Comparison of ENCODE assay signal across 17 cellular contexts in the genomic region with DNA sequence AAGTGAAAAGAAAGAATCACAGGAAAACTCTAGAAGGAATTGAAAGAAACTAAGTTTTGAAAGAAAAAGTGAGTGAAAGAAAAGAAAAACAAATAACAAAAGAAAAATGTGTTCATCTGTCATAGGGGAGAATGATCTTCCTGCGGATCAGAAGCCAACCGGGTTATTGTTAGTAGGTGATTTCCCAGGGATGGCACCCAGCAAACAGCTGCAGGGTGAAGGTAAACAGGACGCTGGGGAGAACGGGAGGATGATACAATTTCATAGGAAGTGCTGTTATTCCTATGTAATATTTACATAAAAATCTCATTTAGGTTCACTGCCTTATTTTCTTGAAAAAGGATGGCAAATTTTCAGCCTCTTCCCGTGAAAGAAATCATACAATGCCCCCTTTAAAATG.
DNase-seq lines count a peak whose midpoint lies in the region; ATAC-seq and TF ChIP-seq lines count a peak whose summit lies in the region.
"Had no signal": no experiment of that assay in that cellular context is flagged by ENCODE, and none has a peak within 500 bp of the region (broad histone marks: within the 10 kb centered on the region; RNA-seq: fewer than 3 reads in every experiment).

No MANE protein-coding gene starts in this region.

- H3K27me3 Mint-ChIP-seq in osteocyte (ENCODE audit: unreplicated experiment) = no peaks in the 10 kb centered on the region
- H3K27me3 Mint-ChIP-seq: stimulated activated naive CD8-positive, alpha-beta T cell treated with anti-CD3 and anti-CD28 coated beads, Interleukin-15, Interleukin-2, amounts not matched to agents 100 ng/mL and 50 ng/mL, for 24 hours had no signal

- peaks cover 25% of the 10 kb centered on the region for H3K4me1 ChIP-seq in hepatocyte (ENCODE audit: insufficient read depth)
- H3K4me1 ChIP-seq: BE2C had no signal

- peaks cover 60% of the 10 kb centered on the region for H3K4me1 Mint-ChIP-seq in osteocyte (ENCODE audit: unreplicated experiment)

- H3K4me3 Mint-ChIP-seq in osteocyte (ENCODE audit: unreplicated experiment) = no peak overlapping the region
- H3K4me3 Mint-ChIP-seq: stimulated activated naive CD8-positive, alpha-beta T cell treated with anti-CD3 and anti-CD28 coated beads, Interleukin-15, Interleukin-2, amounts not matched to agents 100 ng/mL and 50 ng/mL, for 24 hours; T-cell had no signal

- TF ChIP-seq CTCF in hepatocyte (IDR thresholded peaks at IDR 0.05; ENCODE audit: poor library complexity) (no peak), osteocyte (IDR thresholded peaks at IDR 0.05) (no peak), lower leg skin (IDR thresholded peaks at IDR 0.05) (no peak)

- H3K9me2 ChIP-seq in hepatocyte (replicated peaks; ENCODE audit: insufficient read depth) = no peaks in the 10 kb centered on the region

- H3K9me3 ChIP-seq in hepatocyte (ENCODE audit: low read depth) = no peaks in the 10 kb centered on the region
- H3K9me3 ChIP-seq: BE2C had no signal

- H4K20me1 ChIP-seq in hepatocyte (ENCODE audit: insufficient read depth, poor library complexity, severe bottlenecking) = no peaks in the 10 kb centered on the region

- H3K79me2 ChIP-seq in hepatocyte = no peaks in the 10 kb centered on the region

- intact Hi-C loops in lower leg skin (cut with DNase I; ENCODE audit: low total_unique reads) = no loop called here

- DNase-seq in DMS53 (lab: John Stamatoyannopoulos, UW) = peak; percentile 88
- DNase-seq in NCI-H69 (lab: John Stamatoyannopoulos, UW) = peak; percentile 24
- no peak for DNase-seq in hepatocyte (ENCODE audit: low spot score)
- no peak for DNase-seq in osteocyte (ENCODE audit: extremely low spot score, unreplicated experiment)
- DNase-seq in lower leg skin (ENCODE audit: low spot score in 2 of 2) = no peak
- no peak for DNase-seq in GF-D8 (lab: John Stamatoyannopoulos, UW)
- no peak for DNase-seq in KBM-7
- DNase-seq: BE2C, KG1, NCI-H1105 treated with DMSO at 0.1 percent for 48 hours, NCI-H446, posterior cingulate gyrus, T-cell, WERI-Rb-1 had no signal

- WGBS in hepatocyte (ENCODE audit: low lambda C conversion rate, missing lambda C conversion rate) = 49% methylated on average over 5 of the region's 5 CpGs
- WGBS in lower leg skin, 2 donors = 42 to 50% methylated on average over 5 of the region's 5 CpGs

- no peaks in the 10 kb centered on the region for H3K9me3 Mint-ChIP-seq in osteocyte (ENCODE audit: unreplicated experiment)
- H3K9me3 Mint-ChIP-seq: stimulated activated naive CD8-positive, alpha-beta T cell treated with anti-CD3 and anti-CD28 coated beads, Interleukin-15, Interleukin-2, amounts not matched to agents 100 ng/mL and 50 ng/mL, for 24 hours; T-cell had no signal

- no peaks in the 10 kb centered on the region for H3K36me3 Mint-ChIP-seq in osteocyte (ENCODE audit: unreplicated experiment)
- H3K36me3 Mint-ChIP-seq: T-cell had no signal

- in situ Hi-C loops in KBM-7 (cut with MboI; ENCODE audit: low pct_unique_long_range_greater_than_20kb, low sequenced_read_pairs) = no loop called here

- H3K4me3 ChIP-seq in hepatocyte (no peak overlapping the region), lower leg skin (ENCODE audit: low read depth, poor library complexity, severe bottlenecking) (no peak overlapping the region)

- no peak for TF ChIP-seq POLR2A in lower leg skin (IDR thresholded peaks at IDR 0.05)

- peak overlapping the region; percentile 65 for H3K4me2 ChIP-seq in hepatocyte

- H3K36me3 ChIP-seq in hepatocyte (replicated peaks; ENCODE audit: insufficient read depth, low read depth) = no peaks in the 10 kb centered on the region
- H3K36me3 ChIP-seq: BE2C, WERI-Rb-1 had no signal

- no peaks in the 10 kb centered on the region for H3K27me3 ChIP-seq in hepatocyte
- H3K27me3 ChIP-seq: BE2C had no signal

- no peak for ATAC-seq in HG03280 (IDR thresholded peaks at IDR 0.05; ENCODE audit: unreplicated experiment)
- ATAC-seq: T-cell had no signal

- peak overlapping the region; percentile 8 for H2AFZ ChIP-seq in hepatocyte

- peak overlapping the region; percentile 82 for H3K27ac ChIP-seq in hepatocyte
- H3K27ac ChIP-seq: HL-60, WERI-Rb-1 had no signal

- peak overlapping the region; percentile 77 for H3K27ac Mint-ChIP-seq in osteocyte (ENCODE audit: unreplicated experiment)
- H3K27ac Mint-ChIP-seq: stimulated activated naive CD8-positive, alpha-beta T cell treated with anti-CD3 and anti-CD28 coated beads, Interleukin-15, Interleukin-2, amounts not matched to agents 100 ng/mL and 50 ng/mL, for 24 hours; T-cell had no signal

Comparison
In these comparisons a context has a peak if more than half of its experiments do, and no peak if none do; other contexts are left out.
1. DNase-seq: peak in DMS53 (single experiment) and NCI-H69 (single experiment); none in hepatocyte (single experiment), osteocyte (single experiment), lower leg skin (0 of 2), GF-D8 (single experiment) and KBM-7 (single experiment).